Comparison of ENCODE assay signal across 11 cellular contexts in the genomic region with DNA sequence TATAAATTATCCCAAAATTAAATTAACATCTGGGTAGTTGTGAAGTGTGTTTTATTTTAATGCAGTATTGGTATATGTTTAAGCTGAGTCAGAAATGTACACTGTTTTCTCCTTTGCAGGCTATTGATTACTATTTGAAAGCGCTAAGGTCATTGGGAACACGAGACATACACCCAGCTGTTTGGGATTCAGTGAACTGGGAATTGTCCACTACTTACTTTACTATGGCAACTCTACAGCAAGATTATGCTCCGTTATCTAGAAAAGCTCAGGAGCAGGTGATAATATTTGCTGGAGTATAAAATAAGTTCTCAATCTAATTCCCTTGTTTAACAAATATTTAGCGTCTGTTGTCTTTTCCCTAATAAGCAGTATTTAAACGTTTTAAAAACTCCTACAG. TPM values are rescaled to one million over a fixed set of nuclear protein-coding genes. Genes with fewer than 3 reads are reported as not detected.
"Had no signal": no experiment of that assay in that cellular context is flagged by ENCODE, and none has a peak within 500 bp of the region (broad histone marks: within the 10 kb centered on the region; RNA-seq: fewer than 3 reads in every experiment).

No MANE protein-coding gene starts in this region.

- ATAC-seq: HepG2, K562 had no signal

- H3K4me2 ChIP-seq: KMS-11 had no signal

- DNase-seq: IMR-90, KBM-7, KG1 had no signal

- H3K9ac ChIP-seq: KMS-11 had no signal

- H3K27ac ChIP-seq: HL-60, KMS-11 had no signal

- FAIRE-seq: HepG2, HTR-8/SVneo, K562 had no signal

- H3K4me3 ChIP-seq: K562 had no signal

RNA-seq across cellular contexts. Expression of gene MMP21, which starts 28.2 kb away (rescaled TPM):
- total RNA-seq: HepG2, HT-29, HT1080, IMR-90, K562 had no signal
- polyA plus RNA-seq: HepG2, IgD-negative memory B cell, IMR-90, K562 had no signal
